Comparison of ENCODE assay signal across 1 cellular context in genomic region chrY:12678111-12678510, GRCh38.
TF ChIP-seq lines count a peak whose summit lies in the region.

No MANE protein-coding gene starts in this region.

TF ChIP-seq in GM23338, 12 proteins besides CTCF, POLR2A, EP300 and RAD21 (continued from another document):
- TF ChIP-seq REST (IDR thresholded peaks at IDR 0.05; ENCODE audit: unreplicated experiment) (no peak), NANOG (IDR thresholded peaks at IDR 0.05; ENCODE audit: borderline replicate concordance) (no peak), POLR2AphosphoS5 (IDR thresholded peaks at IDR 0.05; ENCODE audit: low read depth) (no peak), EZH2 (IDR thresholded peaks at IDR 0.05; ENCODE audit: low read depth, unreplicated experiment) (no peak), ZNF331 (CRISPR knock-in tag; IDR thresholded peaks at IDR 0.05; ENCODE audit: low read depth) (no peak), JUNB (IDR thresholded peaks at IDR 0.05; ENCODE audit: unreplicated experiment) (no peak), CREB1 (CRISPR knock-in tag; IDR thresholded peaks at IDR 0.05; ENCODE audit: low read depth) (no peak)
TF ChIP-seq in GM23338: peak in this region for 0.
